Comparison of ENCODE assay signal across 13 cellular contexts in genomic region chr15:20357139-20358065, GRCh38.
DNase-seq lines count a peak whose midpoint lies in the region; ATAC-seq and TF ChIP-seq lines count a peak whose summit lies in the region.
"Had no signal": no experiment of that assay in that cellular context is flagged by ENCODE, and none has a peak within 500 bp of the region (broad histone marks: within the 10 kb centered on the region; RNA-seq: fewer than 3 reads in every experiment).

No MANE protein-coding gene starts in this region.

- H3K4me3 ChIP-seq in iPS-18c (ENCODE audit: insufficient read depth, low read depth, low read length) (peak overlapping the region; percentile 4; the same call in 1 of the 2 replicates), GM23338 (no peak overlapping the region)

- no peaks in the 10 kb centered on the region for H3F3A ChIP-seq in GM23338 (replicated peaks; ENCODE audit: low read depth)

- H3K4me3 Mint-ChIP-seq in activated T-cell treated with anti-CD3 and anti-CD28 coated beads, Interleukin-2, amount 50 U/mL, for 72 hours = no peak overlapping the region
- H3K4me3 Mint-ChIP-seq in stimulated activated memory B cell treated with anti-CD40 and anti-IgM and Interleukin-4, amounts not matched to agents 10 μg/mL and 1 μg/mL and 100 μg/mL, for 72 hours = no peak overlapping the region
- no peak overlapping the region for H3K4me3 Mint-ChIP-seq in GM23338
- H3K4me3 Mint-ChIP-seq: brain; nephron; stimulated activated naive CD8-positive, alpha-beta T cell treated with anti-CD3 and anti-CD28 coated beads, Interleukin-15, Interleukin-2, amounts not matched to agents 100 ng/mL and 50 ng/mL, for 24 hours had no signal

- no peak overlapping the region for H3K27ac Mint-ChIP-seq in activated T-cell treated with anti-CD3 and anti-CD28 coated beads, Interleukin-2, amount 50 U/mL, for 72 hours
- no peak overlapping the region for H3K27ac Mint-ChIP-seq in stimulated activated memory B cell treated with anti-CD40 and anti-IgM and Interleukin-4, amounts not matched to agents 10 μg/mL and 1 μg/mL and 100 μg/mL, for 72 hours
- no peak overlapping the region for H3K27ac Mint-ChIP-seq in GM23338
- H3K27ac Mint-ChIP-seq: brain; nephron; stimulated activated naive CD8-positive, alpha-beta T cell treated with anti-CD3 and anti-CD28 coated beads, Interleukin-15, Interleukin-2, amounts not matched to agents 100 ng/mL and 50 ng/mL, for 24 hours had no signal

- no peak overlapping the region for H2AFZ ChIP-seq in GM23338

- no peaks in the 10 kb centered on the region for H3K9me2 ChIP-seq in GM23338 (ENCODE audit: insufficient read depth)

- no peak overlapping the region for H3K27ac ChIP-seq in GM23338 (ENCODE audit: low read depth)

- peaks cover 5% of the 10 kb centered on the region for H3K4me1 Mint-ChIP-seq in activated T-cell treated with anti-CD3 and anti-CD28 coated beads, Interleukin-2, amount 50 U/mL, for 72 hours (ENCODE audit: low read depth)
- peaks cover 5% of the 10 kb centered on the region for H3K4me1 Mint-ChIP-seq in stimulated activated memory B cell treated with anti-CD40 and anti-IgM and Interleukin-4, amounts not matched to agents 10 μg/mL and 1 μg/mL and 100 μg/mL, for 72 hours
- H3K4me1 Mint-ChIP-seq in GM23338 = no peaks in the 10 kb centered on the region
- H3K4me1 Mint-ChIP-seq: brain, nephron had no signal

- no peaks in the 10 kb centered on the region for H3K36me3 Mint-ChIP-seq in activated T-cell treated with anti-CD3 and anti-CD28 coated beads, Interleukin-2, amount 50 U/mL, for 72 hours (ENCODE audit: insufficient read depth in 2 of 2)
- H3K36me3 Mint-ChIP-seq in stimulated activated memory B cell treated with anti-CD40 and anti-IgM and Interleukin-4, amounts not matched to agents 10 μg/mL and 1 μg/mL and 100 μg/mL, for 72 hours = no peaks in the 10 kb centered on the region
- H3K36me3 Mint-ChIP-seq in GM23338 (ENCODE audit: low read depth) = peaks cover 23% of the 10 kb centered on the region
- H3K36me3 Mint-ChIP-seq: brain had no signal

- no peak for TF ChIP-seq CTCF in GM23338 (conservative IDR thresholded peaks at IDR 0.05; ENCODE audit: low read depth in 2 of 2)

- no peaks in the 10 kb centered on the region for H4K20me1 ChIP-seq in GM23338 (replicated peaks; ENCODE audit: insufficient read depth)

- no peak for ATAC-seq in activated T-cell treated with anti-CD3 and anti-CD28 coated beads, Interleukin-2, amount 50 U/mL, for 72 hours (replicated peaks in 1 of 2)
- peak; percentile 40 for ATAC-seq in stimulated activated memory B cell treated with anti-CD40 and anti-IgM and Interleukin-4, amounts not matched to agents 10 μg/mL and 1 μg/mL and 100 μg/mL, for 72 hours
- ATAC-seq in GM23338 (no peak), GM21576 (IDR thresholded peaks at IDR 0.05; ENCODE audit: unreplicated experiment) (no peak)

- H3K9me3 ChIP-seq in iPS-18c (ENCODE audit: control insufficient read depth, insufficient read depth, low read length) = peaks cover 42% of the 10 kb centered on the region

- H3K27me3 Mint-ChIP-seq in activated T-cell treated with anti-CD3 and anti-CD28 coated beads, Interleukin-2, amount 50 U/mL, for 72 hours (ENCODE audit: low read depth) = no peaks in the 10 kb centered on the region
- H3K27me3 Mint-ChIP-seq in stimulated activated memory B cell treated with anti-CD40 and anti-IgM and Interleukin-4, amounts not matched to agents 10 μg/mL and 1 μg/mL and 100 μg/mL, for 72 hours = peaks cover 13% of the 10 kb centered on the region
- peaks cover 19% of the 10 kb centered on the region for H3K27me3 Mint-ChIP-seq in GM23338 (ENCODE audit: insufficient read depth, low read depth, poor library complexity)
- H3K27me3 Mint-ChIP-seq: brain; stimulated activated naive CD8-positive, alpha-beta T cell treated with anti-CD3 and anti-CD28 coated beads, Interleukin-15, Interleukin-2, amounts not matched to agents 100 ng/mL and 50 ng/mL, for 24 hours had no signal

- no peaks in the 10 kb centered on the region for H3K9me3 Mint-ChIP-seq in activated T-cell treated with anti-CD3 and anti-CD28 coated beads, Interleukin-2, amount 50 U/mL, for 72 hours
- H3K9me3 Mint-ChIP-seq in stimulated activated memory B cell treated with anti-CD40 and anti-IgM and Interleukin-4, amounts not matched to agents 10 μg/mL and 1 μg/mL and 100 μg/mL, for 72 hours = no peaks in the 10 kb centered on the region
- no peaks in the 10 kb centered on the region for H3K9me3 Mint-ChIP-seq in GM23338
- H3K9me3 Mint-ChIP-seq: stimulated activated naive CD8-positive, alpha-beta T cell treated with anti-CD3 and anti-CD28 coated beads, Interleukin-15, Interleukin-2, amounts not matched to agents 100 ng/mL and 50 ng/mL, for 24 hours had no signal

- peaks cover 11% of the 10 kb centered on the region for H3K36me3 ChIP-seq in GM23338 (ENCODE audit: insufficient read depth)

- H3K27me3 ChIP-seq in GM23338 (ENCODE audit: insufficient read depth) = no peaks in the 10 kb centered on the region

- H3K4me2 ChIP-seq in GM23338 = no peak overlapping the region

- DNase-seq in activated T-cell treated with anti-CD3 and anti-CD28 coated beads, Interleukin-2, amount 50 U/mL, for 1 hour = peak; percentile 28
- DNase-seq in activated T-cell treated with anti-CD3 and anti-CD28 coated beads, Interleukin-2, amount 50 U/mL, for 72 hours = no peak
- DNase-seq in RPMI8226 (peak; percentile 26), GM23338 (ENCODE audit: low spot score) (no peak), OCI-M2 (lab: John Stamatoyannopoulos, UW; ENCODE audit: unreplicated experiment) (no peak)
- DNase-seq: EL, NCI-H1436 treated with DMSO at 0.1 percent for 48 hours had no signal

- no peaks in the 10 kb centered on the region for H3K79me2 ChIP-seq in GM23338 (replicated peaks; ENCODE audit: insufficient read depth)

- H3K4me1 ChIP-seq in GM23338 (ENCODE audit: insufficient read depth) = no peaks in the 10 kb centered on the region

TF ChIP-seq in GM23338, 12 proteins besides CTCF, POLR2A, EP300 and RAD21 (continues in another document):
- TF ChIP-seq STAT1 (IDR thresholded peaks at IDR 0.05; ENCODE audit: unreplicated experiment) = no peak
- TF ChIP-seq EZH2 (IDR thresholded peaks at IDR 0.05; ENCODE audit: low read depth, unreplicated experiment) = no peak
- no peak for TF ChIP-seq ZNF331 (CRISPR knock-in tag; IDR thresholded peaks at IDR 0.05; ENCODE audit: low read depth)
- no peak for TF ChIP-seq NANOG (IDR thresholded peaks at IDR 0.05; ENCODE audit: borderline replicate concordance)
- TF ChIP-seq REST (IDR thresholded peaks at IDR 0.05; ENCODE audit: unreplicated experiment) = no peak

Comparison
In these comparisons a context has a peak if more than half of its experiments do, and no peak if none do; other contexts are left out.
1. DNase-seq: peak in activated T-cell treated with anti-CD3 and anti-CD28 coated beads, Interleukin-2, amount 50 U/mL, for 1 hour (single experiment) and RPMI8226 (single experiment); none in activated T-cell treated with anti-CD3 and anti-CD28 coated beads, Interleukin-2, amount 50 U/mL, for 72 hours (0 of 2), GM23338 (single experiment) and OCI-M2 (single experiment).